ENCODE assay signal across 8 cellular contexts in the genomic region with DNA sequence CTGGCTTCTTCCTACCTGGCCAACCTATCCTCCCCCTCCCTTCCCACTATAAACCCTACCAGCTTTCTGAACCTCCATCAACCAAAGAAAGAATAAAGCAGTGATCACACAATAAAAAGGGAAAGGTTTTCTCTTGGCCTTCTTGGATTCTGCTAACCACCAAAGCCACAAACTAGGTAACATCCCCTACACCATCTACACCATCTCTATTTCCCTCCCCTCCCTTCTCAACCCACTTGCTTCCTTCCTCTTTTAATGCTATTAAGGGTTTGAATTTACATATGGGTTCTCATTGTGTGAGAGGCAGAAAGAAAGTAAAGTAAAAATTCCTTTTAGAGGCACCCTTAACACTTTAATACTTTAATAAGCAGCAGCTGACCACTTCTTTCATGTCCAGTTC. TPM values are rescaled to one million over a fixed set of nuclear protein-coding genes. Genes with fewer than 3 reads are reported as not detected.
DNase-seq lines count a peak whose midpoint lies in the region; ATAC-seq and TF ChIP-seq lines count a peak whose summit lies in the region.

No MANE protein-coding gene starts in this region.

- no peak for TF ChIP-seq CTCF in WTC11 (IDR thresholded peaks at IDR 0.05)
- no peak for TF ChIP-seq CTCF in dorsolateral prefrontal cortex (IDR thresholded peaks at IDR 0.05 in 54 of 56, conservative IDR thresholded peaks at IDR 0.05 in 2 of 56; ENCODE audit: low read depth in 1 of 56, partially characterized antibody in 56 of 56)
- TF ChIP-seq CTCF in adrenal gland (IDR thresholded peaks at IDR 0.05) = no peak
- TF ChIP-seq CTCF in tibial nerve (IDR thresholded peaks at IDR 0.05) = no peak

- TF ChIP-seq POLR2A in adrenal gland (IDR thresholded peaks at IDR 0.05) (no peak), tibial nerve (IDR thresholded peaks at IDR 0.05) (no peak)

- H3K9ac ChIP-seq in BLaER1 treated with 17β-estradiol and CSF1 and Interleukin-3, amounts not matched to agents 10 nM and 100 nM = peak overlapping the region; percentile 46 to 82 (median 74); a peak in 21 of 22 replicates

- H3K27ac Mint-ChIP-seq in WTC11 = peak overlapping the region; percentile 11; the same call in 1 of the 2 replicates

- peak overlapping the region; percentile 84 to 96 (median 91); a peak in 21 of 22 replicates for H3K27ac ChIP-seq in BLaER1 treated with 17β-estradiol and CSF1 and Interleukin-3, amounts not matched to agents 10 nM and 100 nM
- H3K27ac ChIP-seq in dorsolateral prefrontal cortex (no peak overlapping the region), adrenal gland (no peak overlapping the region), tibial nerve (no peak overlapping the region)

- peak overlapping the region in 8 of 10 experiments; percentile 17 to 61 (median 44); a peak in 13 of 20 replicates for H3K4me3 ChIP-seq in BLaER1 treated with 17β-estradiol and CSF1 and Interleukin-3, amounts not matched to agents 10 nM and 100 nM
- H3K4me3 ChIP-seq in dorsolateral prefrontal cortex (no peak overlapping the region), adrenal gland (no peak overlapping the region), tibial nerve (no peak overlapping the region)

- H4K20me1 ChIP-seq in BLaER1 treated with 17β-estradiol and CSF1 and Interleukin-3, amounts not matched to agents 10 nM and 100 nM = no peaks in the 10 kb centered on the region

- POLR2A ChIA-PET in WTC11 (lab: Charles Lee) = no interaction called here

- H3K9me3 ChIP-seq in BLaER1 treated with 17β-estradiol and CSF1 and Interleukin-3, amounts not matched to agents 10 nM and 100 nM (replicated peaks in 1 of 11) = no peaks in the 10 kb centered on the region
- no peaks in the 10 kb centered on the region for H3K9me3 ChIP-seq in adrenal gland (replicated peaks in 1 of 3)
- H3K9me3 ChIP-seq in tibial nerve = no peaks in the 10 kb centered on the region

- H3K36me3 ChIP-seq in BLaER1 treated with 17β-estradiol and CSF1 and Interleukin-3, amounts not matched to agents 10 nM and 100 nM = peaks cover 0 to 63% (median 34%) of the 10 kb centered on the region in 11 experiments; a peak in 16 of 22 replicates
- H3K36me3 ChIP-seq in adrenal gland (replicated peaks in 1 of 2) = peaks cover 0 to 3% of the 10 kb centered on the region in 2 donors
- H3K36me3 ChIP-seq in tibial nerve = peaks cover 0 to 16% (median 0%) of the 10 kb centered on the region in 3 donors

- no peak for TF ChIP-seq EP300 in tibial nerve (IDR thresholded peaks at IDR 0.05)

- no peaks in the 10 kb centered on the region for H3K36me3 Mint-ChIP-seq in WTC11

- intact Hi-C loops in dorsolateral prefrontal cortex (cut with DNase I) = no loop called here
- intact Hi-C loops in adrenal gland (cut with DNase I) = loop anchor here (2.0 to 5.0 kb wide), 2 partner anchors 68 to 70 kb away; no protein-coding TSS in a partner anchor

- H3K27me3 ChIP-seq in BLaER1 treated with 17β-estradiol and CSF1 and Interleukin-3, amounts not matched to agents 10 nM and 100 nM = no peaks in the 10 kb centered on the region
- H3K27me3 ChIP-seq in dorsolateral prefrontal cortex (no peaks in the 10 kb centered on the region), adrenal gland (no peaks in the 10 kb centered on the region), tibial nerve (no peaks in the 10 kb centered on the region)

- H3K4me1 Mint-ChIP-seq in WTC11 = peaks cover 17% of the 10 kb centered on the region

- peak overlapping the region; percentile 82 to 96 (median 90) for H3K4me2 ChIP-seq in BLaER1 treated with 17β-estradiol and CSF1 and Interleukin-3, amounts not matched to agents 10 nM and 100 nM

- H3K4me3 Mint-ChIP-seq in WTC11 = no peak overlapping the region

- peaks cover 33 to 97% (median 84%) of the 10 kb centered on the region in 10 experiments for H3K4me1 ChIP-seq in BLaER1 treated with 17β-estradiol and CSF1 and Interleukin-3, amounts not matched to agents 10 nM and 100 nM
- peaks cover 0 to 5% of the 10 kb centered on the region in 2 donors for H3K4me1 ChIP-seq in adrenal gland (replicated peaks in 1 of 2)
- peaks cover 0 to 19% (median 3%) of the 10 kb centered on the region in 4 donors for H3K4me1 ChIP-seq in tibial nerve

- no peaks in the 10 kb centered on the region for H3K9me3 Mint-ChIP-seq in WTC11

- CTCF ChIA-PET in WTC11 (lab: Charles Lee) = no interaction called here

- no peaks in the 10 kb centered on the region for H3K27me3 Mint-ChIP-seq in WTC11 (ENCODE audit: low read depth)

- no peak for DNase-seq in WTC11 (ENCODE audit: low spot score)
- DNase-seq in amniotic stem cell (lab: John Stamatoyannopoulos, UW) = no peak
- DNase-seq in dorsolateral prefrontal cortex = no peak
- no peak for DNase-seq in adrenal gland
- DNase-seq in tibial nerve (ENCODE audit: low spot score in 2 of 2) = no peak

- ATAC-seq in GM19372 (IDR thresholded peaks at IDR 0.05; ENCODE audit: low read depth, unreplicated experiment) (peak; percentile 52), HG03196 (IDR thresholded peaks at IDR 0.05; ENCODE audit: unreplicated experiment) (peak; percentile 62), WTC11 (no peak)

TF ChIP-seq in WTC11, 78 proteins besides CTCF, POLR2A, EP300 and RAD21:
- TF ChIP-seq, protein P1, sequence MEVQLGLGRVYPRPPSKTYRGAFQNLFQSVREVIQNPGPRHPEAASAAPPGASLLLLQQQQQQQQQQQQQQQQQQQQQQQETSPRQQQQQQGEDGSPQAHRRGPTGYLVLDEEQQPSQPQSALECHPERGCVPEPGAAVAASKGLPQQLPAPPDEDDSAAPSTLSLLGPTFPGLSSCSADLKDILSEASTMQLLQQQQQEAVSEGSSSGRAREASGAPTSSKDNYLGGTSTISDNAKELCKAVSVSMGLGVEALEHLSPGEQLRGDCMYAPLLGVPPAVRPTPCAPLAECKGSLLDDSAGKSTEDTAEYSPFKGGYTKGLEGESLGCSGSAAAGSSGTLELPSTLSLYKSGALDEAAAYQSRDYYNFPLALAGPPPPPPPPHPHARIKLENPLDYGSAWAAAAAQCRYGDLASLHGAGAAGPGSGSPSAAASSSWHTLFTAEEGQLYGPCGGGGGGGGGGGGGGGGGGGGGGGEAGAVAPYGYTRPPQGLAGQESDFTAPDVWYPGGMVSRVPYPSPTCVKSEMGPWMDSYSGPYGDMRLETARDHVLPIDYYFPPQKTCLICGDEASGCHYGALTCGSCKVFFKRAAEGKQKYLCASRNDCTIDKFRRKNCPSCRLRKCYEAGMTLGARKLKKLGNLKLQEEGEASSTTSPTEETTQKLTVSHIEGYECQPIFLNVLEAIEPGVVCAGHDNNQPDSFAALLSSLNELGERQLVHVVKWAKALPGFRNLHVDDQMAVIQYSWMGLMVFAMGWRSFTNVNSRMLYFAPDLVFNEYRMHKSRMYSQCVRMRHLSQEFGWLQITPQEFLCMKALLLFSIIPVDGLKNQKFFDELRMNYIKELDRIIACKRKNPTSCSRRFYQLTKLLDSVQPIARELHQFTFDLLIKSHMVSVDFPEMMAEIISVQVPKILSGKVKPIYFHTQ (CRISPR knock-in tag; IDR thresholded peaks at IDR 0.05) = no peak
- TF ChIP-seq CREB1 (CRISPR knock-in tag; IDR thresholded peaks at IDR 0.05) = no peak
- no peak for TF ChIP-seq TEAD1 (CRISPR knock-in tag; IDR thresholded peaks at IDR 0.05)

RNA-seq across cellular contexts. Expression of gene RSL24D1, which starts 25.8 kb away (rescaled TPM):
- 91.9 to 115 TPM (median 95.7 TPM) in 3 replicates for total RNA-seq in WTC11 (2021)
- 10 to 100 TPM; 22.1 to 77.6 (median 52.2) TPM for total RNA-seq in dorsolateral prefrontal cortex
- 10 to 100 TPM; 31.9 to 76.2 (median 50.2) TPM for total RNA-seq in adrenal gland
- polyA plus RNA-seq in adrenal gland = 10 to 100 TPM; 43.0 to 52.3 (median 49.3) TPM
- total RNA-seq in tibial nerve = 10 to 100 TPM; 39.3 to 72.3 (median 53.2) TPM

Comparison
In these comparisons a context has a peak if more than half of its experiments do, and no peak if none do; other contexts are left out.
1. H3K27ac ChIP-seq: peak in BLaER1 treated with 17β-estradiol and CSF1 and Interleukin-3, amounts not matched to agents 10 nM and 100 nM (11 of 11); none in dorsolateral prefrontal cortex (0 of 59), adrenal gland (0 of 5) and tibial nerve (0 of 4).
2. H3K4me3 ChIP-seq: peak in BLaER1 treated with 17β-estradiol and CSF1 and Interleukin-3, amounts not matched to agents 10 nM and 100 nM (8 of 10); none in dorsolateral prefrontal cortex (0 of 59), adrenal gland (0 of 4) and tibial nerve (0 of 4).
3. intact Hi-C loops: an anchor here in adrenal gland (2.0 to 5.0 kb wide); none called in dorsolateral prefrontal cortex.